In the genomic region with DNA sequence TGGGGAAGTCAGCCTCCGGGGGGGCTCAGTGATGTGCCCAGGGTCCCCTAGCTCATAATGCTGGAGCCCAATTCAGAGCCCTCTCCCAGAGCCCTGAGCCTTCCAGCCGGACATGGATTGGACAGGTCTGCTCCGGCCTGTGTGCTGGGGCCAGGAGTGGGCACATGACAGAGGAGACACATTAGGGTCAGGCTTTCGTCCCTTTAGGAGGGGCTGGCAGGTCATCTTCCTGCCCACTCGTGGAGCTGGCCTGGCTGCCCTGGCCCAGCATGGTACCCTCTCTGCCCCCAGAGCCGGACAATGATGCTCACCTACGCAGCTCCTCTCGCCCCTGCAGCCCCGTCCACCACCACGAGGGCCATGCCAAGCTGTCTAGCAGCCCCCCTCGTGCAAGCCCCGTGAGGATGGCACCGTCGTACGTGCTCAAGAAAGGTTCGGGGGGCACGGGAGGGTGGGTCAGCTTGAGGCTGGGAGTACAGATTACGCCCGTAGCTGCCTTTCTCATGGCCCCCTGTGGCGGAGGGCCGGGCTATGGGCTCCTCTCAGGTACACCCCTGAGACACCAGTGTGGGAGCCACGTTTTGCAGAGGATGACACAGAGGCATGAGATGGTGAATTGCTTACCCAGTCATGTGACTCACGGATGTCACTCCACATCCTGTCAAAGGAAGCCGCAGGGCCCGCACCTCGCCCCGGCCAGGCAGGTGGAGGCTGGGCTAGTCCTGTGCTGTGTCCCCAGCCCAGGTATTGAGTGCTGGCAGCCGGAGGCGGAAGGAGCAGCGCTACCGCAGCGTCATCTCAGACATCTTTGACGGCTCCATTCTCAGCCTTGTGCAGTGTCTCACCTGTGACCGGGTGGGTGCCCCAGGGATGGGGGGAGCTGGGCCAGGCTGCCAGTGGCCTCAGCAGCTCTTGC, we compare ENCODE assay signal across 10 cellular contexts. TPM values are rescaled to one million over a fixed set of nuclear protein-coding genes. Genes with fewer than 3 reads are reported as not detected.
DNase-seq lines count a peak whose midpoint lies in the region; ATAC-seq, FAIRE-seq and TF ChIP-seq lines count a peak whose summit lies in the region.
"Had no signal": no experiment of that assay in that cellular context is flagged by ENCODE, and none has a peak within 500 bp of the region (broad histone marks: within the 10 kb centered on the region; RNA-seq: fewer than 3 reads in every experiment).

No MANE protein-coding gene starts in this region.

- BruUV-seq in HepG2 (replicated peaks; lab: Mats Ljungman, UMichigan) = no TSS peak

- DNase-seq in right lobe of liver (no peak), HepG2 (ENCODE audit: low spot score) (no peak), posterior vena cava (ENCODE audit: low spot score) (peak; percentile 80), NCI-H146 (lab: John Stamatoyannopoulos, UW) (no peak), NCI-H446 treated with DMSO at 0.1 percent for 48 hours (lab: John Stamatoyannopoulos, UW) (no peak), NCI-H1092 (lab: John Stamatoyannopoulos, UW) (no peak), retina (no peak)
- peak; percentile 76 to 90 for DNase-seq in activated naive CD4-positive, alpha-beta T cell treated with anti-CD3 and anti-CD28 coated beads, Interleukin-2, amount 50 U/mL, for 72 hours (ENCODE audit: low spot score in 2 of 2)

- no peak overlapping the region for H2AFZ ChIP-seq in HepG2 (ENCODE audit: low read length)

- H3K79me2 ChIP-seq in HepG2 (ENCODE audit: insufficient read depth, low read length) = no peaks in the 10 kb centered on the region

- H3K27me3 ChIP-seq in right lobe of liver (no peaks in the 10 kb centered on the region), HepG2 (ENCODE audit: control insufficient read depth in 1 of 2, insufficient read depth in 2 of 2, low read length in 2 of 2) (no peaks in the 10 kb centered on the region)
- H3K27me3 ChIP-seq: dorsolateral prefrontal cortex, tibial nerve had no signal

- H3K9me3 Mint-ChIP-seq in activated naive CD4-positive, alpha-beta T cell treated with anti-CD3 and anti-CD28 coated beads, Interleukin-2, amount 50 U/mL, for 72 hours = no peaks in the 10 kb centered on the region

- WGBS in right lobe of liver (ENCODE audit: insufficient coverage, low coverage, low lambda C conversion rate, missing lambda C conversion rate) = 53% methylated on average over 5 of the region's 34 CpGs
- 88% methylated on average over 20 of the region's 34 CpGs for WGBS in HepG2 (ENCODE audit: low lambda C conversion rate)

- TF ChIP-seq POLR2A in right lobe of liver (IDR thresholded peaks at IDR 0.05) (no peak), HepG2 (IDR thresholded peaks at IDR 0.05; ENCODE audit: insufficient read depth in 1 of 2, low read depth in 2 of 2, low read length in 2 of 2) (no peak)

- H3K9me3 ChIP-seq in right lobe of liver = no peaks in the 10 kb centered on the region
- no peaks in the 10 kb centered on the region for H3K9me3 ChIP-seq in HepG2 (ENCODE audit: low read length)
- H3K9me3 ChIP-seq: tibial nerve had no signal

- POLR2A ChIA-PET in HepG2 (lab: Yijun Ruan, JAX) = no interaction called here

- FAIRE-seq in HepG2 (lab: Jason Lieb, UNC) = no peak

- H4K20me1 ChIP-seq in HepG2 (ENCODE audit: insufficient read depth, low read length) = no peaks in the 10 kb centered on the region

- no peak overlapping the region for H3K27ac ChIP-seq in right lobe of liver
- H3K27ac ChIP-seq in HepG2 (ENCODE audit: extremely low read length, insufficient read depth, low read length) = no peak overlapping the region

- H3K9ac ChIP-seq in HepG2 (ENCODE audit: insufficient read depth, low read depth, low read length) = no peak overlapping the region

- no peak for TF ChIP-seq RAD21 in HepG2 (CRISPR knock-in tag; IDR thresholded peaks at IDR 0.05)

- peaks cover 0 to 11% (median 5%) of the 10 kb centered on the region in 4 donors for H3K4me1 ChIP-seq in right lobe of liver
- no peaks in the 10 kb centered on the region for H3K4me1 ChIP-seq in HepG2 (ENCODE audit: insufficient read depth, low read length)
- H3K4me1 ChIP-seq: tibial nerve had no signal

- in situ Hi-C loops in HepG2 (cut with HindIII; ENCODE audit: extremely low pct_ligation_motif_present, low pct_unique_long_range_greater_than_20kb) = no loop called here

- ATAC-seq in right lobe of liver = peak; percentile 47 to 64 (median 56)
- no peak; the same call in 2 of the 3 replicates for ATAC-seq in HepG2
- peak; percentile 83 to 91 for ATAC-seq in activated naive CD4-positive, alpha-beta T cell treated with anti-CD3 and anti-CD28 coated beads, Interleukin-2, amount 50 U/mL, for 72 hours

- H3K4me2 ChIP-seq in HepG2 (ENCODE audit: low read depth, low read length) = no peak overlapping the region

- intact Hi-C loops in right lobe of liver (cut with DNase I) (no loop called here), HepG2 (cut with micrococcal nuclease; ENCODE audit: unreplicated experiment) (no loop called here), posterior vena cava (cut with DNase I) (no loop called here)

- H3K27ac Mint-ChIP-seq in activated naive CD4-positive, alpha-beta T cell treated with anti-CD3 and anti-CD28 coated beads, Interleukin-2, amount 50 U/mL, for 72 hours = peak overlapping the region; percentile 79 to 94

- peaks cover 30 to 33% of the 10 kb centered on the region in 2 donors for H3K36me3 Mint-ChIP-seq in activated naive CD4-positive, alpha-beta T cell treated with anti-CD3 and anti-CD28 coated beads, Interleukin-2, amount 50 U/mL, for 72 hours

- CTCF ChIA-PET in HepG2 (lab: Yijun Ruan, JAX; ENCODE audit: low intra/inter-chr PET ratio, low total read pairs) = no interaction called here

- H3K36me3 ChIP-seq in right lobe of liver (peaks cover 0 to 6% (median 4%) of the 10 kb centered on the region in 4 donors), HepG2 (replicated peaks in 1 of 2; ENCODE audit: control insufficient read depth in 1 of 2, insufficient read depth in 2 of 2, low read length in 2 of 2) (no peaks in the 10 kb centered on the region)

- TF ChIP-seq CTCF in right lobe of liver (IDR thresholded peaks at IDR 0.05) (no peak), HepG2 (CRISPR knock-in tag; IDR thresholded peaks at IDR 0.05) (no peak)

- no peak overlapping the region for H3K4me3 ChIP-seq in right lobe of liver
- no peak overlapping the region for H3K4me3 ChIP-seq in HepG2 (replicated peaks in 1 of 3; ENCODE audit: insufficient read depth in 1 of 3, low read depth in 2 of 3, low read length in 3 of 3)
- H3K4me3 ChIP-seq: dorsolateral prefrontal cortex, tibial nerve had no signal

- TF ChIP-seq EP300 in HepG2 (IDR thresholded peaks at IDR 0.05; ENCODE audit: low read depth in 2 of 2, low read length in 2 of 2) (no peak), HepG2 (CRISPR knock-in tag; IDR thresholded peaks at IDR 0.05; ENCODE audit: borderline replicate concordance) (no peak)

RNA-seq across cellular contexts. Expression of gene USP20, which starts 33.6 kb away (rescaled TPM):
- total RNA-seq in right lobe of liver (10 to 100 TPM in 4 of 6 experiments, 1 to 10 TPM in 2; 7.5 to 14.0 (median 10.8) TPM), HepG2 (2016; rRNA removed; fragmentation: Illumina TruSeq; extraction: Trizol) (2.9 and 4.4 TPM in 2 replicates), posterior vena cava (10 to 100 TPM; 25.8 to 26.0 TPM)
- 0.51 and 1.3 TPM in 2 replicates for total RNA-seq in HepG2 (2016; cell fraction: cytosol; rRNA removed; fragmentation: Illumina TruSeq; extraction: Trizol; ENCODE audit: low read depth)
- 3.8 and 5.0 TPM in 2 replicates for total RNA-seq in HepG2 (2016; cell fraction: insoluble cytoplasmic fraction; rRNA removed; fragmentation: Illumina TruSeq; extraction: Trizol)
- 1.9 and 2.3 TPM in 2 replicates for total RNA-seq in HepG2 (2016; cell fraction: membrane; rRNA removed; fragmentation: Illumina TruSeq; extraction: Trizol)
- 5.5 TPM in 2 replicates for total RNA-seq in HepG2 (2016; cell fraction: nucleus; rRNA removed; fragmentation: Illumina TruSeq; extraction: Trizol)
- 5.9 and 8.7 TPM in 2 replicates for polyA plus RNA-seq in HepG2 (2011; rRNA removed)
- polyA plus RNA-seq in HepG2 (2011; cell fraction: cytosol; rRNA removed) = 4.0 and 5.7 TPM in 2 replicates
- 64.1 and 76.1 TPM in 2 replicates for polyA plus RNA-seq in HepG2 (2011; cell fraction: nucleus; rRNA removed)
- 7.5 and 8.7 TPM in 2 replicates for polyA plus RNA-seq in HepG2 (2012)
- polyA plus RNA-seq in HepG2 (2016; cell fraction: cytosol; fragmentation: Illumina TruSeq; extraction: Trizol; ENCODE audit: low read depth) = 0.70 and 0.96 TPM in 2 replicates
- polyA plus RNA-seq in HepG2 (2016; cell fraction: insoluble cytoplasmic fraction; fragmentation: Illumina TruSeq; extraction: Trizol; ENCODE audit: low read depth) = 2.6 and 3.2 TPM in 2 replicates
- 1.4 and 1.5 TPM in 2 replicates for polyA plus RNA-seq in HepG2 (2016; cell fraction: membrane; fragmentation: Illumina TruSeq; extraction: Trizol; ENCODE audit: low read depth)
- 14.4 and 18.6 TPM in 2 replicates for polyA plus RNA-seq in HepG2 (2016; cell fraction: nucleus; fragmentation: Illumina TruSeq; extraction: Trizol; ENCODE audit: insufficient read depth, low read depth)
- polyA minus RNA-seq in HepG2 (2011; rRNA and poly(A)+ RNA removed; ENCODE audit: low replicate concordance) = 11.2 and 18.8 TPM in 2 replicates
- polyA minus RNA-seq in HepG2 (2011; cell fraction: cytosol; rRNA and poly(A)+ RNA removed) = 3.8 and 5.1 TPM in 2 replicates
- polyA minus RNA-seq in HepG2 (2011; cell fraction: nucleus; rRNA and poly(A)+ RNA removed) = 8.5 and 10.2 TPM in 2 replicates
- 10 to 100 TPM; 50.7 to 58.5 TPM for total RNA-seq in activated naive CD4-positive, alpha-beta T cell treated with anti-CD3 and anti-CD28 coated beads, Interleukin-2, amount 50 U/mL, for 72 hours

RNA-seq across cellular contexts. Expression of gene C9orf78, which starts 33.8 kb away (rescaled TPM):
- total RNA-seq in right lobe of liver = 10 to 100 TPM; 25.2 to 39.8 (median 33.5) TPM
- 35.5 and 49.0 TPM in 2 replicates for total RNA-seq in HepG2 (2016; rRNA removed; fragmentation: Illumina TruSeq; extraction: Trizol)
- total RNA-seq in HepG2 (2016; cell fraction: cytosol; rRNA removed; fragmentation: Illumina TruSeq; extraction: Trizol; ENCODE audit: low read depth) = 14.6 and 16.3 TPM in 2 replicates
- total RNA-seq in HepG2 (2016; cell fraction: insoluble cytoplasmic fraction; rRNA removed; fragmentation: Illumina TruSeq; extraction: Trizol) = 37.6 and 59.4 TPM in 2 replicates
- total RNA-seq in HepG2 (2016; cell fraction: membrane; rRNA removed; fragmentation: Illumina TruSeq; extraction: Trizol) = 28.0 and 28.1 TPM in 2 replicates
- 12.7 and 14.8 TPM in 2 replicates for total RNA-seq in HepG2 (2016; cell fraction: nucleus; rRNA removed; fragmentation: Illumina TruSeq; extraction: Trizol)
- 14.7 and 18.4 TPM in 2 replicates for polyA plus RNA-seq in HepG2 (2011; rRNA removed)
- 17.3 and 19.6 TPM in 2 replicates for polyA plus RNA-seq in HepG2 (2011; cell fraction: cytosol; rRNA removed)
- polyA plus RNA-seq in HepG2 (2011; cell fraction: nucleus; rRNA removed) = 3.1 and 4.7 TPM in 2 replicates
- 23.6 and 27.5 TPM in 2 replicates for polyA plus RNA-seq in HepG2 (2012)
- polyA plus RNA-seq in HepG2 (2016; cell fraction: cytosol; fragmentation: Illumina TruSeq; extraction: Trizol; ENCODE audit: low read depth) = 18.5 and 18.8 TPM in 2 replicates
- 81.0 and 86.6 TPM in 2 replicates for polyA plus RNA-seq in HepG2 (2016; cell fraction: insoluble cytoplasmic fraction; fragmentation: Illumina TruSeq; extraction: Trizol; ENCODE audit: low read depth)
- polyA plus RNA-seq in HepG2 (2016; cell fraction: membrane; fragmentation: Illumina TruSeq; extraction: Trizol; ENCODE audit: low read depth) = 30.0 and 32.0 TPM in 2 replicates
- 30.1 and 37.2 TPM in 2 replicates for polyA plus RNA-seq in HepG2 (2016; cell fraction: nucleus; fragmentation: Illumina TruSeq; extraction: Trizol; ENCODE audit: insufficient read depth, low read depth)
- polyA minus RNA-seq in HepG2 (2011; rRNA and poly(A)+ RNA removed; ENCODE audit: low replicate concordance) = 1.4 and 13.5 TPM in 2 replicates
- polyA minus RNA-seq in HepG2 (2011; cell fraction: cytosol; rRNA and poly(A)+ RNA removed) = 8.1 and 10.6 TPM in 2 replicates
- polyA minus RNA-seq in HepG2 (2011; cell fraction: nucleus; rRNA and poly(A)+ RNA removed) = 7.0 and 9.3 TPM in 2 replicates
- 10 to 100 TPM; 43.9 to 58.4 TPM for total RNA-seq in activated naive CD4-positive, alpha-beta T cell treated with anti-CD3 and anti-CD28 coated beads, Interleukin-2, amount 50 U/mL, for 72 hours
- total RNA-seq in posterior vena cava = 10 to 100 TPM; 31.3 to 40.0 TPM

RNA-seq across cellular contexts. Expression of gene TOR1A, which starts 44.9 kb away (rescaled TPM):
- total RNA-seq in right lobe of liver = 10 to 100 TPM; 18.4 to 41.3 (median 23.0) TPM
- 18.6 and 31.6 TPM in 2 replicates for total RNA-seq in HepG2 (2016; rRNA removed; fragmentation: Illumina TruSeq; extraction: Trizol)
- 6.7 and 8.0 TPM in 2 replicates for total RNA-seq in HepG2 (2016; cell fraction: cytosol; rRNA removed; fragmentation: Illumina TruSeq; extraction: Trizol; ENCODE audit: low read depth)
- total RNA-seq in HepG2 (2016; cell fraction: insoluble cytoplasmic fraction; rRNA removed; fragmentation: Illumina TruSeq; extraction: Trizol) = 19.9 and 29.3 TPM in 2 replicates
- total RNA-seq in HepG2 (2016; cell fraction: membrane; rRNA removed; fragmentation: Illumina TruSeq; extraction: Trizol) = 15.5 and 16.3 TPM in 2 replicates
- 28.0 and 32.7 TPM in 2 replicates for total RNA-seq in HepG2 (2016; cell fraction: nucleus; rRNA removed; fragmentation: Illumina TruSeq; extraction: Trizol)
- 39.6 and 41.4 TPM in 2 replicates for polyA plus RNA-seq in HepG2 (2011; rRNA removed)
- polyA plus RNA-seq in HepG2 (2011; cell fraction: cytosol; rRNA removed) = 45.2 and 49.1 TPM in 2 replicates
- 18.7 and 22.3 TPM in 2 replicates for polyA plus RNA-seq in HepG2 (2011; cell fraction: nucleus; rRNA removed)
- 21.5 and 23.6 TPM in 2 replicates for polyA plus RNA-seq in HepG2 (2012)
- polyA plus RNA-seq in HepG2 (2016; cell fraction: cytosol; fragmentation: Illumina TruSeq; extraction: Trizol; ENCODE audit: low read depth) = 6.1 and 7.7 TPM in 2 replicates
- polyA plus RNA-seq in HepG2 (2016; cell fraction: insoluble cytoplasmic fraction; fragmentation: Illumina TruSeq; extraction: Trizol; ENCODE audit: low read depth) = 22.1 and 24.0 TPM in 2 replicates
- 12.0 and 13.6 TPM in 2 replicates for polyA plus RNA-seq in HepG2 (2016; cell fraction: membrane; fragmentation: Illumina TruSeq; extraction: Trizol; ENCODE audit: low read depth)
- 48.4 and 49.7 TPM in 2 replicates for polyA plus RNA-seq in HepG2 (2016; cell fraction: nucleus; fragmentation: Illumina TruSeq; extraction: Trizol; ENCODE audit: insufficient read depth, low read depth)
- polyA minus RNA-seq in HepG2 (2011; rRNA and poly(A)+ RNA removed; ENCODE audit: low replicate concordance) = 35.9 and 66.9 TPM in 2 replicates
- polyA minus RNA-seq in HepG2 (2011; cell fraction: cytosol; rRNA and poly(A)+ RNA removed) = 17.9 TPM in 2 replicates
- 23.1 and 23.7 TPM in 2 replicates for polyA minus RNA-seq in HepG2 (2011; cell fraction: nucleus; rRNA and poly(A)+ RNA removed)
- total RNA-seq in activated naive CD4-positive, alpha-beta T cell treated with anti-CD3 and anti-CD28 coated beads, Interleukin-2, amount 50 U/mL, for 72 hours = 10 to 100 TPM; 33.4 to 48.6 TPM
- total RNA-seq in posterior vena cava = 10 to 100 TPM; 24.0 to 26.1 TPM

Comparison
In these comparisons a context has a peak if more than half of its experiments do, and no peak if none do; other contexts are left out.
1. DNase-seq: peak in activated naive CD4-positive, alpha-beta T cell treated with anti-CD3 and anti-CD28 coated beads, Interleukin-2, amount 50 U/mL, for 72 hours (2 of 2) and posterior vena cava (single experiment); none in right lobe of liver (0 of 3), HepG2 (single experiment), NCI-H146 (single experiment), NCI-H446 treated with DMSO at 0.1 percent for 48 hours (single experiment), NCI-H1092 (single experiment) and retina (single experiment).